8 cellular contexts compared by ENCODE assay signal in the genomic region with DNA sequence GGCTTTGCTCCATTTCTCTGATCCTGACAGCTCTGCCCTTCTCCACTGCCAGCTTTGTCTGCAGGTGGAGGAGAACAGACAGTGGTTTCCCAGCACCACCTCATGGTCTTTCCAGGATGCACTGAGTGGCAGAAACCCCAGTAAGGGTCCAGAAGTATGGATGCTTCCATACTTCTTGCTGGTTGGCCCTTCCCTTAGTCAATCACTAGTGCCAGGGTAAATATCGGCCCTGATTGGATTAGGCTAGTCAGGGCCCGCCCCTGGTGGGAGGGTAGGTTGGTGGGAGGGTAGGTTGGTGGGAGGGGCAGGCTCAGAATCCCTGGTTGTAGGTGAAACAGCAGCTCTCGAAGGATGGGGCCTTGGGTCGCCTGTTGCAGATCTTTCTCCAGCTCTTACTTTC. TPM values are rescaled to one million over a fixed set of nuclear protein-coding genes. Genes with fewer than 3 reads are reported as not detected.
A peak's percentile ranks its signal among the peaks of the same experiment; 100 is the strongest.
DNase-seq lines count a peak whose midpoint lies in the region; ATAC-seq and TF ChIP-seq lines count a peak whose summit lies in the region.

No MANE protein-coding gene starts in this region.

- ATAC-seq in CD8-positive, alpha-beta T cell, result peak; percentile 90
- ATAC-seq in lower lobe of right lung (peak; percentile 52 to 57), HG03521 (IDR thresholded peaks at IDR 0.05; ENCODE audit: unreplicated experiment) (no peak), GM19397 (IDR thresholded peaks at IDR 0.05; ENCODE audit: unreplicated experiment) (no peak), GM21423 (IDR thresholded peaks at IDR 0.05; ENCODE audit: unreplicated experiment) (no peak)

- H3K36me3 Mint-ChIP-seq in CD8-positive, alpha-beta T cell, result peaks cover 41% of the 10 kb centered on the region

- POLR2A ChIA-PET in CD8-positive, alpha-beta T cell (lab: Charles Lee), result interaction anchor here (0.7 kb wide), 1 partner anchor 14 kb away, joined by 3 read pairs; no protein-coding TSS in a partner anchor

- H3K27ac ChIP-seq in CD8-positive, alpha-beta T cell (ENCODE audit: low read depth, low read length), result no peak overlapping the region
- no peak overlapping the region for H3K27ac ChIP-seq in lower lobe of right lung

- H3K27me3 Mint-ChIP-seq in CD8-positive, alpha-beta T cell (ENCODE audit: low read depth), result no peaks in the 10 kb centered on the region

- no peak for TF ChIP-seq CTCF in CD8-positive, alpha-beta T cell (IDR thresholded peaks at IDR 0.05)
- no peak for TF ChIP-seq CTCF in lower lobe of right lung (IDR thresholded peaks at IDR 0.05)

- H3K27ac Mint-ChIP-seq in CD8-positive, alpha-beta T cell, result peak overlapping the region; percentile 92

- CTCF ChIA-PET in CD8-positive, alpha-beta T cell (lab: Charles Lee), result interaction anchor here (1.1 to 1.5 kb wide), 2 partner anchors 18 to 75 kb away, joined by 4 read pairs; no protein-coding TSS in a partner anchor

- intact Hi-C loops in CD8-positive, alpha-beta T cell (cut with DNase I, micrococcal nuclease), result no loop called here
- intact Hi-C loops in lower lobe of right lung (cut with DNase I), result no loop called here

- peaks cover 47% of the 10 kb centered on the region for H3K36me3 ChIP-seq in CD8-positive, alpha-beta T cell (ENCODE audit: insufficient read depth, low read length)
- peaks cover 75% of the 10 kb centered on the region for H3K36me3 ChIP-seq in lower lobe of right lung

- no peaks in the 10 kb centered on the region for H3K9me3 Mint-ChIP-seq in CD8-positive, alpha-beta T cell

- peaks cover 79% of the 10 kb centered on the region for H3K4me1 ChIP-seq in CD8-positive, alpha-beta T cell (ENCODE audit: insufficient read depth, low read length)
- peaks cover 15% of the 10 kb centered on the region for H3K4me1 ChIP-seq in lower lobe of right lung

- H3K4me3 Mint-ChIP-seq in CD8-positive, alpha-beta T cell, result peak overlapping the region; percentile 53

- H3K4me3 ChIP-seq in CD8-positive, alpha-beta T cell (ENCODE audit: low read depth, low read length), result no peak overlapping the region
- no peak overlapping the region for H3K4me3 ChIP-seq in lower lobe of right lung

- H3K4me1 Mint-ChIP-seq in CD8-positive, alpha-beta T cell (ENCODE audit: low read depth), result peaks cover 40% of the 10 kb centered on the region

- no peaks in the 10 kb centered on the region for H3K27me3 ChIP-seq in CD8-positive, alpha-beta T cell (ENCODE audit: insufficient read depth, low read length)
- no peaks in the 10 kb centered on the region for H3K27me3 ChIP-seq in lower lobe of right lung (ENCODE audit: low read depth)

- no peaks in the 10 kb centered on the region for H3K9me3 ChIP-seq in CD8-positive, alpha-beta T cell (ENCODE audit: low read length)
- no peaks in the 10 kb centered on the region for H3K9me3 ChIP-seq in lower lobe of right lung

- peak in 3 of 7 experiments; percentile 30 to 60 (median 50) for DNase-seq in CD8-positive, alpha-beta T cell
- DNase-seq in NCI-H2196 treated with DMSO at 0.1 percent for 48 hours (lab: John Stamatoyannopoulos, UW; ENCODE audit: unreplicated experiment) (peak; percentile 21), lower lobe of right lung (no peak), OCI-M2 (lab: John Stamatoyannopoulos, UW; ENCODE audit: unreplicated experiment) (no peak)
- peak; percentile 57 for DNase-seq in activated naive CD4-positive, alpha-beta T cell treated with Interleukin-2 at 50 U/mL for 16 hours

RNA-seq across cellular contexts. Expression of a gene that starts 10.2 kb away (rescaled TPM):
- total RNA-seq in CD8-positive, alpha-beta T cell, result 100 to 1,000 TPM; 318 to 336 TPM
- 300 TPM for total RNA-seq in lower lobe of right lung

RNA-seq across cellular contexts. Expression of a gene that starts 50.6 kb away (rescaled TPM):
- total RNA-seq in CD8-positive, alpha-beta T cell, result 10 to 100 TPM; 44.4 to 48.7 TPM
- 42.4 TPM for total RNA-seq in lower lobe of right lung

RNA-seq across cellular contexts. Expression of a gene that starts 50.7 kb away (rescaled TPM):
- 10 to 100 TPM; 80.3 to 86.6 TPM for total RNA-seq in CD8-positive, alpha-beta T cell
- 57.8 TPM for total RNA-seq in lower lobe of right lung

Comparison
In these comparisons a context has a peak if more than half of its experiments do, and no peak if none do; other contexts are left out.
1. ATAC-seq: peak in CD8-positive, alpha-beta T cell (single experiment) and lower lobe of right lung (2 of 2); none in HG03521 (single experiment), GM19397 (single experiment) and GM21423 (single experiment).
2. DNase-seq: peak in NCI-H2196 treated with DMSO at 0.1 percent for 48 hours (single experiment) and activated naive CD4-positive, alpha-beta T cell treated with Interleukin-2 at 50 U/mL for 16 hours (single experiment); none in lower lobe of right lung (single experiment) and OCI-M2 (single experiment).